ENCODE assay signal across 8 cellular contexts in genomic region chr2:134119672-134120159, GRCh38.
DNase-seq lines count a peak whose midpoint lies in the region; FAIRE-seq and TF ChIP-seq lines count a peak whose summit lies in the region.

No MANE protein-coding gene starts in this region.

- no peak overlapping the region for H3K27ac ChIP-seq in H9 (ENCODE audit: insufficient read length, low read depth, low read length)
- peak overlapping the region; percentile 87 for H3K27ac ChIP-seq in SJCRH30
- H3K27ac ChIP-seq in neutrophil, result peak overlapping the region; percentile 91

- H3K23me2 ChIP-seq in H9 (ENCODE audit: insufficient read length, low read depth, low read length, poor library complexity, severe bottlenecking), result peaks cover 11% of the 10 kb centered on the region

- H2AK5ac ChIP-seq in H9 (ENCODE audit: insufficient read length, low read length), result no peak overlapping the region

- H3T11ph ChIP-seq in H9 (ENCODE audit: low read length), result no peak overlapping the region

- DNase-seq in GF-D8 (lab: John Stamatoyannopoulos, UW) (peak; percentile 78), H9 (peak; percentile 91), M059J (ENCODE audit: low read depth) (peak; percentile 91), SJCRH30 (peak; percentile 94 to 97), frontal cortex (ENCODE audit: low spot score in 2 of 2) (peak; percentile 84 to 90), superior temporal gyrus (ENCODE audit: extremely low spot score) (peak; percentile 95)
- peak; percentile 84 for DNase-seq in activated naive CD4-positive, alpha-beta T cell treated with Interleukin-2 at 50 U/mL for 16 hours

- H3K4ac ChIP-seq in H9 (ENCODE audit: low read depth, low read length), result no peak overlapping the region

- H4K5ac ChIP-seq in H9 (ENCODE audit: insufficient read length, low read depth, low read length), result no peak overlapping the region

- H3K4me3 ChIP-seq in SJCRH30, result peak overlapping the region; percentile 97
- H3K4me3 ChIP-seq in neutrophil (ENCODE audit: low read depth in 1 of 2, low read length in 1 of 2), result peak overlapping the region; percentile 88 to 89

- peaks cover 11% of the 10 kb centered on the region for H3K27me3 Mint-ChIP-seq in H9 (ENCODE audit: low read depth)

- peak overlapping the region; percentile 85 to 95 for H3K4me3 Mint-ChIP-seq in H9

- peak overlapping the region; percentile 77 to 97 (median 92); a peak in 5 of 7 replicates for H3K27ac Mint-ChIP-seq in H9

- peak overlapping the region; percentile 70 for H3K4me2 ChIP-seq in H9 (ENCODE audit: insufficient read depth, insufficient read length, low read length)

- no peaks in the 10 kb centered on the region for H3K9me3 Mint-ChIP-seq in H9

- H2BK12ac ChIP-seq in H9 (ENCODE audit: insufficient read length, low read depth, low read length), result no peak overlapping the region

- no peak overlapping the region for H3K23ac ChIP-seq in H9 (ENCODE audit: insufficient read length, low read depth, low read length)

- H2AFZ ChIP-seq in H9 (ENCODE audit: low read length), result no peak overlapping the region

- no peak overlapping the region for H3K56ac ChIP-seq in H9 (ENCODE audit: insufficient read length, low read depth, low read length)

- peaks cover 38 to 41% of the 10 kb centered on the region in 2 experiments for H3K4me1 Mint-ChIP-seq in H9

- H2BK15ac ChIP-seq in H9 (ENCODE audit: low read depth, low read length), result no peak overlapping the region

- no peak for TF ChIP-seq CTCF in H9 (conservative IDR thresholded peaks at IDR 0.05)
- TF ChIP-seq CTCF in neutrophil (IDR thresholded peaks at IDR 0.05), result peak; percentile 16

- peaks cover 3% of the 10 kb centered on the region for H3K79me1 ChIP-seq in H9 (ENCODE audit: insufficient read depth, low read depth, low read length, poor library complexity, severe bottlenecking)

- H3K4me1 ChIP-seq in H9 (ENCODE audit: insufficient read depth, low read length), result no peaks in the 10 kb centered on the region; the same call in 1 of the 2 replicates
- H3K4me1 ChIP-seq in SJCRH30, result peaks cover 18% of the 10 kb centered on the region
- H3K4me1 ChIP-seq in neutrophil (ENCODE audit: control insufficient read depth in 1 of 2, insufficient read depth in 1 of 2, low read depth in 1 of 2, low read length in 1 of 2), result peaks cover 54 to 56% of the 10 kb centered on the region in 2 experiments

- FAIRE-seq in frontal cortex (lab: Jason Lieb, UNC), result no peak

- no peaks in the 10 kb centered on the region for H4K20me1 ChIP-seq in H9 (ENCODE audit: control insufficient read depth, insufficient read depth, insufficient read length)

- H4K91ac ChIP-seq in H9 (ENCODE audit: insufficient read length, low read depth, low read length), result no peak overlapping the region

- H3K18ac ChIP-seq in H9 (ENCODE audit: insufficient read length, low read depth, low read length), result no peak overlapping the region

- H3K9me3 ChIP-seq in H9 (ENCODE audit: control insufficient read depth, low read depth, low read length) (no peaks in the 10 kb centered on the region), SJCRH30 (replicated peaks) (no peaks in the 10 kb centered on the region), neutrophil (no peaks in the 10 kb centered on the region)

- H4K8ac ChIP-seq in H9 (replicated peaks; ENCODE audit: insufficient read length, low read depth, low read length), result no peak overlapping the region

- no peaks in the 10 kb centered on the region for H3K36me3 Mint-ChIP-seq in H9 (ENCODE audit: insufficient read depth in 1 of 3, low read depth in 3 of 3)

- H2BK5ac ChIP-seq in H9 (ENCODE audit: insufficient read length, low read length), result no peak overlapping the region

- no peak overlapping the region for H3K9ac ChIP-seq in H9 (ENCODE audit: extremely low read depth, insufficient read length, low read length)

- no peaks in the 10 kb centered on the region for H3K36me3 ChIP-seq in SJCRH30
- no peaks in the 10 kb centered on the region for H3K36me3 ChIP-seq in neutrophil

- H3K79me2 ChIP-seq in H9 (ENCODE audit: insufficient read depth, low read length), result peaks cover 8% of the 10 kb centered on the region; the same call in 1 of the 2 replicates

- H3K27me3 ChIP-seq in H9 (ENCODE audit: insufficient read depth, low read length), result no peaks in the 10 kb centered on the region
- H3K27me3 ChIP-seq in SJCRH30, result no peaks in the 10 kb centered on the region
- H3K27me3 ChIP-seq in neutrophil, result no peaks in the 10 kb centered on the region

- no peak overlapping the region for H2BK120ac ChIP-seq in H9 (ENCODE audit: low read depth, low read length, poor library complexity, severe bottlenecking)

- WGBS in H9 (ENCODE audit: extremely low coverage, insufficient read length, low lambda C conversion rate), result no CpG with 5 or more reads among the region's 45 CpGs

- no peak overlapping the region for H2BK20ac ChIP-seq in H9 (ENCODE audit: low read depth, low read length, poor library complexity, severe bottlenecking)

- 0 out of 2 replicates have a peak overlapping the region, but pooled peaks have one; percentile 74 for H3K14ac ChIP-seq in H9 (ENCODE audit: insufficient read depth, low read length)
